In genomic region chr7:39413866-39414668, GRCh38 we compare ENCODE assay signal across 9 cellular contexts.
A peak's percentile ranks its signal among the peaks of the same experiment; 100 is the strongest.
DNase-seq lines count a peak whose midpoint lies in the region; ATAC-seq, FAIRE-seq and TF ChIP-seq lines count a peak whose summit lies in the region.
"Had no signal": no experiment of that assay in that cellular context is flagged by ENCODE, and none has a peak within 500 bp of the region (broad histone marks: within the 10 kb centered on the region; RNA-seq: fewer than 3 reads in every experiment).

No MANE protein-coding gene starts in this region.

- ATAC-seq in GM21360 (IDR thresholded peaks at IDR 0.05; ENCODE audit: unreplicated experiment) (peak; percentile 87), HG03565 (IDR thresholded peaks at IDR 0.05; ENCODE audit: unreplicated experiment) (peak; percentile 80)

- peak overlapping the region; percentile 9 for H3K4me2 ChIP-seq in SU-DHL-6 (ENCODE audit: low read depth, low read length, poor library complexity, severe bottlenecking)
- peak overlapping the region; percentile 96 for H3K4me2 ChIP-seq in keratinocyte (ENCODE audit: control insufficient read depth, extremely low read depth, insufficient read depth, low read depth, low read length)

- H3K27me3 ChIP-seq in SU-DHL-6 (ENCODE audit: low read length), result no peaks in the 10 kb centered on the region
- H3K27me3 ChIP-seq in keratinocyte (ENCODE audit: control insufficient read depth, extremely low read depth, insufficient read depth, low read length), result peaks cover 6% of the 10 kb centered on the region

- no peak for FAIRE-seq in keratinocyte (lab: Jason Lieb, UNC)
- FAIRE-seq: colon had no signal

- DNase-seq in DMS79 (lab: John Stamatoyannopoulos, UW) (peak; percentile 15), brain pericyte (ENCODE audit: low read depth, low spot score) (peak; percentile 12), keratinocyte (ENCODE audit: low read depth, low spot score) (no peak), middle frontal gyrus (ENCODE audit: extremely low spot score, low spot score) (no peak)
- peak; percentile 41 for DNase-seq in stimulated activated CD4-positive, alpha-beta T cell treated with anti-CD3 and anti-CD28 coated beads, Interleukin-1b, Interleukin-23, amount 100 ng/mL, for 48 hours

- no peaks in the 10 kb centered on the region for H3K9me2 ChIP-seq in SU-DHL-6 (replicated peaks; ENCODE audit: insufficient read depth, low read length)

- no peaks in the 10 kb centered on the region for H3K36me3 ChIP-seq in SU-DHL-6 (ENCODE audit: low read length)
- H3K36me3 ChIP-seq in keratinocyte (ENCODE audit: control insufficient read depth in 2 of 2, extremely low read depth in 1 of 2, insufficient read depth in 2 of 2, low read length in 2 of 2), result no peaks in the 10 kb centered on the region

- no peak overlapping the region for H3K4me3 ChIP-seq in SU-DHL-6 (ENCODE audit: insufficient read depth, low read length, poor library complexity, severe bottlenecking)
- peak overlapping the region; percentile 42 to 66 (median 64) for H3K4me3 ChIP-seq in keratinocyte (ENCODE audit: control insufficient read depth in 2 of 3, extremely low read depth in 1 of 3, insufficient read depth in 2 of 3, low read depth in 1 of 3, low read length in 3 of 3)

- H3K79me2 ChIP-seq in SU-DHL-6 (ENCODE audit: insufficient read depth, low read length), result no peaks in the 10 kb centered on the region
- H3K79me2 ChIP-seq in keratinocyte (ENCODE audit: control insufficient read depth, insufficient read depth, low read length), result no peaks in the 10 kb centered on the region

- H2AFZ ChIP-seq in SU-DHL-6 (ENCODE audit: low read depth, low read length, severe bottlenecking) (peak overlapping the region; percentile 14), keratinocyte (ENCODE audit: control insufficient read depth, low read length) (peak overlapping the region; percentile 86)

- no peak for TF ChIP-seq CTCF in SU-DHL-6 (IDR thresholded peaks at IDR 0.05; ENCODE audit: insufficient read depth, low read length, poor library complexity, severe bottlenecking)
- TF ChIP-seq CTCF in keratinocyte (optimal IDR thresholded peaks at IDR 0.05 in 1 of 3, IDR thresholded peaks at IDR 0.05 in 1 of 3, conservative IDR thresholded peaks at IDR 0.05 in 1 of 3; ENCODE audit: extremely low read depth in 1 of 3, insufficient read depth in 2 of 3, low read length in 3 of 3), result peak in 1 of 3 experiments; percentile 12

- no peaks in the 10 kb centered on the region for H3K9me1 ChIP-seq in keratinocyte (ENCODE audit: control insufficient read depth, extremely low read depth, insufficient read depth, low read length)

- no peaks in the 10 kb centered on the region for H4K20me1 ChIP-seq in SU-DHL-6 (ENCODE audit: low read depth, low read length)
- no peaks in the 10 kb centered on the region for H4K20me1 ChIP-seq in keratinocyte (ENCODE audit: control insufficient read depth, extremely low read depth, insufficient read depth, low read length)

- H3F3A ChIP-seq in SU-DHL-6 (ENCODE audit: insufficient read depth), result no peaks in the 10 kb centered on the region

- H3K9ac ChIP-seq in SU-DHL-6 (ENCODE audit: low read length) (no peak overlapping the region), keratinocyte (ENCODE audit: control insufficient read depth, extremely low read depth, insufficient read depth, low read length) (peak overlapping the region; percentile 11)

- dilution Hi-C loops in keratinocyte (cut with MboI; ENCODE audit: extremely low pct_ligation_motif_present, low sequenced_read_pairs), result no loop called here

- no peaks in the 10 kb centered on the region for H3K9me3 ChIP-seq in SU-DHL-6 (ENCODE audit: insufficient read depth, low read length)
- H3K9me3 ChIP-seq in keratinocyte (ENCODE audit: control insufficient read depth, low read depth, low read length), result no peaks in the 10 kb centered on the region

- H3K4me1 ChIP-seq in keratinocyte (ENCODE audit: control insufficient read depth, extremely low read depth, insufficient read depth, low read length), result peaks cover 5% of the 10 kb centered on the region

- H3K27ac ChIP-seq in SU-DHL-6 (ENCODE audit: low read depth, low read length) (no peak overlapping the region), keratinocyte (ENCODE audit: control insufficient read depth, insufficient read depth, low read length) (no peak overlapping the region)

Comparison
In these comparisons a context has a peak if more than half of its experiments do, and no peak if none do; other contexts are left out.
1. DNase-seq: peak in DMS79 (single experiment), brain pericyte (single experiment) and stimulated activated CD4-positive, alpha-beta T cell treated with anti-CD3 and anti-CD28 coated beads, Interleukin-1b, Interleukin-23, amount 100 ng/mL, for 48 hours (single experiment); none in keratinocyte (single experiment) and middle frontal gyrus (single experiment).